ENCODE assay signal across 24 cellular contexts in genomic region chr3:61928776-61929175, GRCh38.
"Had no signal": no experiment of that assay in that cellular context is flagged by ENCODE, and none has a peak within 500 bp of the region (broad histone marks: within the 10 kb centered on the region; RNA-seq: fewer than 3 reads in every experiment).

No MANE protein-coding gene starts in this region.

- H3K9me3 Mint-ChIP-seq: activated CD4-positive, alpha-beta memory T cell treated with anti-CD3 and anti-CD28 coated beads, Interleukin-2, amount 10 ng/mL, durations not matched to agents 7 days and 5 days; activated naive CD8-positive, alpha-beta T cell treated with anti-CD3 and anti-CD28 coated beads, Interleukin-2, amount 10 ng/mL, durations not matched to agents 7 days and 5 days had no signal

- H3K27ac ChIP-seq: brain microvascular endothelial cell, foreskin keratinocyte, ovary had no signal

- H3K4me3 ChIP-seq: left lung, ovary, suprapubic skin, upper lobe of left lung had no signal

- H3K36me3 ChIP-seq: brain microvascular endothelial cell, left lung, ovary, suprapubic skin, upper lobe of left lung had no signal

- H3K36me3 Mint-ChIP-seq: activated naive CD8-positive, alpha-beta T cell treated with anti-CD3 and anti-CD28 coated beads, Interleukin-2, amount 10 ng/mL, durations not matched to agents 7 days and 5 days; naive B cell had no signal

- H3K27me3 ChIP-seq: brain microvascular endothelial cell, foreskin keratinocyte, left lung, ovary, suprapubic skin, upper lobe of left lung had no signal

- H3K4me1 Mint-ChIP-seq: activated CD4-positive, alpha-beta memory T cell treated with anti-CD3 and anti-CD28 coated beads, Interleukin-2, amount 10 ng/mL, durations not matched to agents 7 days and 5 days; activated naive CD8-positive, alpha-beta T cell treated with anti-CD3 and anti-CD28 coated beads, Interleukin-2, amount 10 ng/mL, durations not matched to agents 7 days and 5 days; activated T-helper 17 cell treated with anti-CD3 and anti-CD28 coated beads, Interleukin-2, amount 50 U/mL, for 72 hours; central memory CD8-positive, alpha-beta T cell; naive B cell had no signal

- H3K9me3 ChIP-seq: left lung, ovary, suprapubic skin, upper lobe of left lung had no signal

- H3K4me3 Mint-ChIP-seq: activated CD4-positive, alpha-beta memory T cell treated with anti-CD3 and anti-CD28 coated beads, Interleukin-2, amount 10 ng/mL, durations not matched to agents 7 days and 5 days; activated naive CD8-positive, alpha-beta T cell treated with anti-CD3 and anti-CD28 coated beads, Interleukin-2, amount 10 ng/mL, durations not matched to agents 7 days and 5 days; activated T-helper 17 cell treated with anti-CD3 and anti-CD28 coated beads, Interleukin-2, amount 50 U/mL, for 72 hours; central memory CD8-positive, alpha-beta T cell; naive B cell had no signal

- H3K27me3 Mint-ChIP-seq: activated CD4-positive, alpha-beta memory T cell treated with anti-CD3 and anti-CD28 coated beads, Interleukin-2, amount 10 ng/mL, durations not matched to agents 7 days and 5 days; activated naive CD8-positive, alpha-beta T cell treated with anti-CD3 and anti-CD28 coated beads, Interleukin-2, amount 10 ng/mL, durations not matched to agents 7 days and 5 days; activated T-helper 17 cell treated with anti-CD3 and anti-CD28 coated beads, Interleukin-2, amount 50 U/mL, for 72 hours; central memory CD8-positive, alpha-beta T cell had no signal

- H3K27ac Mint-ChIP-seq: activated CD4-positive, alpha-beta memory T cell treated with anti-CD3 and anti-CD28 coated beads, Interleukin-2, amount 10 ng/mL, durations not matched to agents 7 days and 5 days; activated naive CD8-positive, alpha-beta T cell treated with anti-CD3 and anti-CD28 coated beads, Interleukin-2, amount 10 ng/mL, durations not matched to agents 7 days and 5 days; activated T-helper 17 cell treated with anti-CD3 and anti-CD28 coated beads, Interleukin-2, amount 50 U/mL, for 72 hours had no signal

- ATAC-seq: activated T-helper 17 cell treated with anti-CD3 and anti-CD28 coated beads, Interleukin-2, amount 50 U/mL, for 72 hours; foreskin keratinocyte; stimulated activated naive CD8-positive, alpha-beta T cell treated with anti-CD3 and anti-CD28 coated beads, Interleukin-15, Interleukin-2, amounts not matched to agents 100 U/mL and 50 U/mL, for 24 hours had no signal

- DNase-seq: activated CD4-positive, alpha-beta memory T cell treated with anti-CD3 and anti-CD28 coated beads, Interleukin-2, amount 10 ng/mL, durations not matched to agents 7 days and 5 days; activated CD4-positive, alpha-beta T cell treated with anti-CD3 and anti-CD28 coated beads for 48 hours; activated CD4-positive, CD25-positive, alpha-beta regulatory T cell; activated naive CD4-positive, alpha-beta T cell; activated naive CD8-positive, alpha-beta T cell treated with anti-CD3 and anti-CD28 coated beads, Interleukin-2, amount 10 ng/mL, durations not matched to agents 7 days and 5 days; activated T-cell treated with anti-CD3 and anti-CD28 coated beads, Interleukin-2, amount 50 U/mL, for 1 hour; brain microvascular endothelial cell; dermis blood vessel endothelial cell; effector memory CD4-positive, alpha-beta T cell; foreskin keratinocyte; head of caudate nucleus; left lung; naive B cell; ovary; stimulated activated CD4-positive, alpha-beta T cell treated with anti-CD3 and anti-CD28 coated beads, Interleukin-12 subunit alpha, Interleukin-12 subunit beta, amount 100 ng/mL, for 4 hours; stimulated activated CD4-positive, alpha-beta T cell treated with anti-CD3 and anti-CD28 coated beads, Interleukin-1b, Interleukin-23, amount 100 ng/mL, for 48 hours; stimulated activated CD8-positive, alpha-beta memory T cell treated with anti-CD3 and anti-CD28 coated beads, Interleukin-4, amount 100 ng/mL, for 48 hours; stimulated activated naive CD8-positive, alpha-beta T cell treated with anti-CD3 and anti-CD28 coated beads, Interleukin-15, Interleukin-2, amounts not matched to agents 100 U/mL and 50 U/mL, for 24 hours; T-helper 1 cell; T1000; upper lobe of left lung had no signal
